1 cellular context compared by ENCODE assay signal in the genomic region with DNA sequence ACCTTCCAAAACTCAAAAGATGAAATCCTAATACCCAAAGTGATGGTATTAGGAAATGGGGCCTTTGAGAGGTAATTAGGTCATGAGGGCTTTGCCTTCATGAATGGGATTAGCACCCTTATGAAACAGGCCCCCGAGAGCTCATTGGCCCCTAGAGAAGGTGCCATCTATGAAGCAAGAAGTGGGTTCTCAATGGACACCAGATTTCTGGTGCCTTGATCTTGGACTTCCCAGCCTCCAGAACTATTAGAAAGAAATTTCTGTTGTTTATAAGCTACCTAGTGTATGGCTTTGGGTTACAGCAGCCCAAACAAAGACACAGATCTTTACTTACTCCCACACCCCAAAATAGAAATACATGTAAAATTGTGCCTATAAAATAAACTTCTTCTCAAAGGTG.
TF ChIP-seq lines count a peak whose summit lies in the region.

No MANE protein-coding gene starts in this region.

TF ChIP-seq in HCT116, 20 proteins besides CTCF, POLR2A, EP300 and RAD21:
- TF ChIP-seq SIN3A (IDR thresholded peaks at IDR 0.05; ENCODE audit: low read depth) (no peak), FOSL1 (IDR thresholded peaks at IDR 0.05; ENCODE audit: low read depth) (no peak), POLR2AphosphoS5 (IDR thresholded peaks at IDR 0.05; ENCODE audit: low read depth, low read length) (no peak), ZNF274 (IDR thresholded peaks at IDR 0.05; ENCODE audit: low read depth, low read length) (no peak), ZFX (IDR thresholded peaks at IDR 0.05) (no peak), SRF (IDR thresholded peaks at IDR 0.05; ENCODE audit: low read depth) (no peak), ELF1 (IDR thresholded peaks at IDR 0.05; ENCODE audit: borderline replicate concordance, low read depth) (no peak), EZH2phosphoT487 (IDR thresholded peaks at IDR 0.05; ENCODE audit: borderline replicate concordance) (no peak), EZH2 (IDR thresholded peaks at IDR 0.05) (no peak), YY1 (IDR thresholded peaks at IDR 0.05; ENCODE audit: extremely low read depth, insufficient replicate concordance, low read depth, low read length) (no peak), EGR1 (IDR thresholded peaks at IDR 0.05; ENCODE audit: low read depth) (no peak), JUND (IDR thresholded peaks at IDR 0.05) (no peak), SP1 (IDR thresholded peaks at IDR 0.05; ENCODE audit: low read depth) (no peak), TCF7L2 (IDR thresholded peaks at IDR 0.05; ENCODE audit: borderline replicate concordance, extremely low read depth, insufficient read depth, insufficient read length) (no peak), CEBPB (IDR thresholded peaks at IDR 0.05; ENCODE audit: low read depth) (no peak)
- TF ChIP-seq, protein P1, sequence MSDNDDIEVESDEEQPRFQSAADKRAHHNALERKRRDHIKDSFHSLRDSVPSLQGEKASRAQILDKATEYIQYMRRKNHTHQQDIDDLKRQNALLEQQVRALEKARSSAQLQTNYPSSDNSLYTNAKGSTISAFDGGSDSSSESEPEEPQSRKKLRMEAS (IDR thresholded peaks at IDR 0.05) = no peak
- TF ChIP-seq, protein P2, sequence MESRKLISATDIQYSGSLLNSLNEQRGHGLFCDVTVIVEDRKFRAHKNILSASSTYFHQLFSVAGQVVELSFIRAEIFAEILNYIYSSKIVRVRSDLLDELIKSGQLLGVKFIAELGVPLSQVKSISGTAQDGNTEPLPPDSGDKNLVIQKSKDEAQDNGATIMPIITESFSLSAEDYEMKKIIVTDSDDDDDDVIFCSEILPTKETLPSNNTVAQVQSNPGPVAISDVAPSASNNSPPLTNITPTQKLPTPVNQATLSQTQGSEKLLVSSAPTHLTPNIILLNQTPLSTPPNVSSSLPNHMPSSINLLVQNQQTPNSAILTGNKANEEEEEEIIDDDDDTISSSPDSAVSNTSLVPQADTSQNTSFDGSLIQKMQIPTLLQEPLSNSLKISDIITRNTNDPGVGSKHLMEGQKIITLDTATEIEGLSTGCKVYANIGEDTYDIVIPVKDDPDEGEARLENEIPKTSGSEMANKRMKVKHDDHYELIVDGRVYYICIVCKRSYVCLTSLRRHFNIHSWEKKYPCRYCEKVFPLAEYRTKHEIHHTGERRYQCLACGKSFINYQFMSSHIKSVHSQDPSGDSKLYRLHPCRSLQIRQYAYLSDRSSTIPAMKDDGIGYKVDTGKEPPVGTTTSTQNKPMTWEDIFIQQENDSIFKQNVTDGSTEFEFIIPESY (IDR thresholded peaks at IDR 0.05; ENCODE audit: extremely low read depth, insufficient replicate concordance, low read length) = no peak
- TF ChIP-seq, protein P3, sequence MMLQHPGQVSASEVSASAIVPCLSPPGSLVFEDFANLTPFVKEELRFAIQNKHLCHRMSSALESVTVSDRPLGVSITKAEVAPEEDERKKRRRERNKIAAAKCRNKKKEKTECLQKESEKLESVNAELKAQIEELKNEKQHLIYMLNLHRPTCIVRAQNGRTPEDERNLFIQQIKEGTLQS (IDR thresholded peaks at IDR 0.05) = no peak
- TF ChIP-seq, protein P4, sequence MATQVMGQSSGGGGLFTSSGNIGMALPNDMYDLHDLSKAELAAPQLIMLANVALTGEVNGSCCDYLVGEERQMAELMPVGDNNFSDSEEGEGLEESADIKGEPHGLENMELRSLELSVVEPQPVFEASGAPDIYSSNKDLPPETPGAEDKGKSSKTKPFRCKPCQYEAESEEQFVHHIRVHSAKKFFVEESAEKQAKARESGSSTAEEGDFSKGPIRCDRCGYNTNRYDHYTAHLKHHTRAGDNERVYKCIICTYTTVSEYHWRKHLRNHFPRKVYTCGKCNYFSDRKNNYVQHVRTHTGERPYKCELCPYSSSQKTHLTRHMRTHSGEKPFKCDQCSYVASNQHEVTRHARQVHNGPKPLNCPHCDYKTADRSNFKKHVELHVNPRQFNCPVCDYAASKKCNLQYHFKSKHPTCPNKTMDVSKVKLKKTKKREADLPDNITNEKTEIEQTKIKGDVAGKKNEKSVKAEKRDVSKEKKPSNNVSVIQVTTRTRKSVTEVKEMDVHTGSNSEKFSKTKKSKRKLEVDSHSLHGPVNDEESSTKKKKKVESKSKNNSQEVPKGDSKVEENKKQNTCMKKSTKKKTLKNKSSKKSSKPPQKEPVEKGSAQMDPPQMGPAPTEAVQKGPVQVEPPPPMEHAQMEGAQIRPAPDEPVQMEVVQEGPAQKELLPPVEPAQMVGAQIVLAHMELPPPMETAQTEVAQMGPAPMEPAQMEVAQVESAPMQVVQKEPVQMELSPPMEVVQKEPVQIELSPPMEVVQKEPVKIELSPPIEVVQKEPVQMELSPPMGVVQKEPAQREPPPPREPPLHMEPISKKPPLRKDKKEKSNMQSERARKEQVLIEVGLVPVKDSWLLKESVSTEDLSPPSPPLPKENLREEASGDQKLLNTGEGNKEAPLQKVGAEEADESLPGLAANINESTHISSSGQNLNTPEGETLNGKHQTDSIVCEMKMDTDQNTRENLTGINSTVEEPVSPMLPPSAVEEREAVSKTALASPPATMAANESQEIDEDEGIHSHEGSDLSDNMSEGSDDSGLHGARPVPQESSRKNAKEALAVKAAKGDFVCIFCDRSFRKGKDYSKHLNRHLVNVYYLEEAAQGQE (IDR thresholded peaks at IDR 0.05; ENCODE audit: low read depth) = no peak
